In the genomic region with DNA sequence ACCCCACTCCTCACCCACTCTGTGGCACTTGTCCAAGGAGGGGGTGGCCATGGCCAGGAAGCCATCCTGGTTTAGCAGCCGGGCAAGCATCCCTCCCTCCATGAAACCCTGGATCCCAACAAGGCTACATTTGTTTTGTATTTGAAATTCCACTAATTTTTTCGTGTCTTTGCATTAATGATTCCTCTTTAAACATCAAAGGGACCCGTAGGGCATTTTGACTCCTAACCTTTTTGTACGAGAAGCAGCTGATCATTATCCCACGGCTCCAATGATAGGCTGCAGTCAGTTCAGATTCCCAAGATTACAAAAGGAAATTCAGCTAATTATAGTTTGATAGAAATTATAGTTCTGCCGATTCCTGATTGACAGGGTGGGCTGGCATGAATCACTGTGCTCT, we compare ENCODE assay signal across 2 cellular contexts.
TF ChIP-seq lines count a peak whose summit lies in the region.

No MANE protein-coding gene starts in this region.

TF ChIP-seq in IMR-90, 13 proteins besides CTCF, POLR2A, EP300 and RAD21:
- no peak for TF ChIP-seq FOS (IDR thresholded peaks at IDR 0.05; ENCODE audit: low read depth, low read length)
- no peak for TF ChIP-seq CHD1 (IDR thresholded peaks at IDR 0.05; ENCODE audit: low read depth, low read length)
- TF ChIP-seq SMC3 (IDR thresholded peaks at IDR 0.05; ENCODE audit: low read depth, low read length), result no peak
- no peak for TF ChIP-seq MAZ (IDR thresholded peaks at IDR 0.05; ENCODE audit: borderline replicate concordance, low read depth, low read length)
- no peak for TF ChIP-seq CEBPB (IDR thresholded peaks at IDR 0.05; ENCODE audit: low read depth, low read length)
- no peak for TF ChIP-seq NFE2L2 (IDR thresholded peaks at IDR 0.05; ENCODE audit: low read depth, low read length)
- TF ChIP-seq MAFK (IDR thresholded peaks at IDR 0.05; ENCODE audit: low read depth, low read length), result no peak
- TF ChIP-seq, protein P1, sequence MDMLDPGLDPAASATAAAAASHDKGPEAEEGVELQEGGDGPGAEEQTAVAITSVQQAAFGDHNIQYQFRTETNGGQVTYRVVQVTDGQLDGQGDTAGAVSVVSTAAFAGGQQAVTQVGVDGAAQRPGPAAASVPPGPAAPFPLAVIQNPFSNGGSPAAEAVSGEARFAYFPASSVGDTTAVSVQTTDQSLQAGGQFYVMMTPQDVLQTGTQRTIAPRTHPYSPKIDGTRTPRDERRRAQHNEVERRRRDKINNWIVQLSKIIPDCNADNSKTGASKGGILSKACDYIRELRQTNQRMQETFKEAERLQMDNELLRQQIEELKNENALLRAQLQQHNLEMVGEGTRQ (IDR thresholded peaks at IDR 0.05; ENCODE audit: low read depth, low read length), result no peak

TF ChIP-seq in K562, 482 proteins besides CTCF, POLR2A, EP300 and RAD21:
- TF ChIP-seq ZNF408 (CRISPR knock-in tag; IDR thresholded peaks at IDR 0.05; ENCODE audit: low read depth) (no peak), ZNF76 (CRISPR knock-in tag; IDR thresholded peaks at IDR 0.05; ENCODE audit: borderline replicate concordance) (no peak), ZNF24 (IDR thresholded peaks at IDR 0.05) (0 out of 2 replicates have a peak, but pooled peaks have one; percentile 1)
